ENCODE assay signal across 1 cellular context in the genomic region with DNA sequence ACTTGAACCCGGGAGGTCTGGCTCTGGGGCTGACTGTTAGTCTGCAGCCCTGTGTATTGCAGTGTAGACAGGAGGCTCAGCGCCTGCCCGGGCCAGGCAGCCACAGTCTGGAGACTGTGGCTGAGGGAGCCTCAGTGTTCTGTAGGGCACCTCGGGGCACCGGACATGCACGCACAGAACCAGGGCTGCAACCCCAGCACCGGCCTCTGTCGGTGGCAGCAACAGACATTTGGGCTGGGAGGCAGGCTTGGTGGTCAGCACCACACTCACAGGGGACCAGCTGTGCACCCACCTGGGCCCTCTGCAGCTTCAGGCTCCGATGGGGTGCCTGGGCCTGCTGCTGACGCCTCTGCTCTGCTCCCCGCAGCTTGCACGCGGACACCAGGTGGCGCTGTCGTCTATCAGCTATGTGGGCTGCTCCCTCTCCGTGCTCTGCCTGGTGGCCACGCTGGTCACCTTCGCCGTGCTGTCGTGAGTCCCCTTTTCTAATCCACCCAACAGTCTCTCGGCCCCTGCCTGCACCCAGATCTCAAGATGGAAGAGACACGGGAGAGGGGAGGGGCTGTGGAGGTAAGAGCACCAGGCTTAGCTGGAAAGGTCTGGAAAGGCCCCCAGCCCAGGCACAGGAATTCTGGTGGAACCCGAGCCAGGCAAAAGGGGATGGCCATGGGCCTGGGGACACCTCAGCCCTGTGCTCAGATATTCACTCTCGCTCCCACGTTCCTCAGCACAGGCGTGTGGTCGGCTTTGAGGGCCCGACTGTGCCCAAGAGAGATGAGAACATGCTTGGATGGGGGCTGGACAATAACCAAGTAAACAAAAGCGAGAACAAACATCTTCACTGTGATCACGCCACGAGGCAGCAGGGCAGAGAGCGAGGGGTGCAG.
TF ChIP-seq lines count a peak whose summit lies in the region.

No MANE protein-coding gene starts in this region.

TF ChIP-seq in HepG2, 621 proteins besides CTCF, POLR2A, EP300 and RAD21 (continued from another document and continues in another):
- TF ChIP-seq, protein P1, sequence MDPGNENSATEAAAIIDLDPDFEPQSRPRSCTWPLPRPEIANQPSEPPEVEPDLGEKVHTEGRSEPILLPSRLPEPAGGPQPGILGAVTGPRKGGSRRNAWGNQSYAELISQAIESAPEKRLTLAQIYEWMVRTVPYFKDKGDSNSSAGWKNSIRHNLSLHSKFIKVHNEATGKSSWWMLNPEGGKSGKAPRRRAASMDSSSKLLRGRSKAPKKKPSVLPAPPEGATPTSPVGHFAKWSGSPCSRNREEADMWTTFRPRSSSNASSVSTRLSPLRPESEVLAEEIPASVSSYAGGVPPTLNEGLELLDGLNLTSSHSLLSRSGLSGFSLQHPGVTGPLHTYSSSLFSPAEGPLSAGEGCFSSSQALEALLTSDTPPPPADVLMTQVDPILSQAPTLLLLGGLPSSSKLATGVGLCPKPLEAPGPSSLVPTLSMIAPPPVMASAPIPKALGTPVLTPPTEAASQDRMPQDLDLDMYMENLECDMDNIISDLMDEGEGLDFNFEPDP (CRISPR knock-in tag; conservative IDR thresholded peaks at IDR 0.05) = no peak
- TF ChIP-seq ZNF883 (CRISPR knock-in tag; IDR thresholded peaks at IDR 0.05; ENCODE audit: not compliant biosample characterization) (no peak), SAFB2 (CRISPR knock-in tag; IDR thresholded peaks at IDR 0.05; ENCODE audit: borderline replicate concordance, low read depth) (no peak), THAP7 (CRISPR knock-in tag; IDR thresholded peaks at IDR 0.05) (no peak), RFX1 (IDR thresholded peaks at IDR 0.05) (no peak), ETV5 (CRISPR knock-in tag; IDR thresholded peaks at IDR 0.05; ENCODE audit: borderline replicate concordance) (no peak), PAWR (CRISPR knock-in tag; IDR thresholded peaks at IDR 0.05; ENCODE audit: borderline replicate concordance) (no peak), ESRRA (CRISPR knock-in tag; IDR thresholded peaks at IDR 0.05; ENCODE audit: low read depth) (no peak), NFE2L2 (IDR thresholded peaks at IDR 0.05; ENCODE audit: low read length) (no peak), PAXIP1 (CRISPR knock-in tag; conservative IDR thresholded peaks at IDR 0.05) (no peak), U2AF2 (IDR thresholded peaks at IDR 0.05; ENCODE audit: low read depth, low read length) (no peak), ZNF512B (CRISPR knock-in tag; IDR thresholded peaks at IDR 0.05; ENCODE audit: borderline replicate concordance) (0 out of 2 replicates have a peak, but pooled peaks have one; percentile 18), SRF (IDR thresholded peaks at IDR 0.05; ENCODE audit: low read depth, low read length) (no peak), MXI1 (IDR thresholded peaks at IDR 0.05; ENCODE audit: borderline replicate concordance, low read depth, low read length) (0 out of 3 replicates have a peak, but pooled peaks have one; percentile 28), ZNF235 (CRISPR knock-in tag; IDR thresholded peaks at IDR 0.05; ENCODE audit: borderline replicate concordance) (no peak), TARDBP (CRISPR knock-in tag; IDR thresholded peaks at IDR 0.05) (0 out of 2 replicates have a peak, but pooled peaks have one; percentile 21), TSC22D2 (CRISPR knock-in tag; IDR thresholded peaks at IDR 0.05; ENCODE audit: borderline replicate concordance) (no peak), ZNF496 (CRISPR knock-in tag; IDR thresholded peaks at IDR 0.05; ENCODE audit: insufficient replicate concordance) (no peak), PRPF4 (IDR thresholded peaks at IDR 0.05; ENCODE audit: low read depth, low read length, poor library complexity, severe bottlenecking) (no peak), ZNF501 (CRISPR knock-in tag; IDR thresholded peaks at IDR 0.05) (peak; percentile 55; the same call in 1 of the 2 replicates), SPEN (CRISPR knock-in tag; IDR thresholded peaks at IDR 0.05; ENCODE audit: low read depth) (no peak), PHF5A (CRISPR knock-in tag; IDR thresholded peaks at IDR 0.05; ENCODE audit: low read depth, unreplicated experiment) (no peak), ZNF282 (IDR thresholded peaks at IDR 0.05; ENCODE audit: partially characterized antibody) (no peak), ZNF407 (CRISPR knock-in tag; IDR thresholded peaks at IDR 0.05; ENCODE audit: not compliant biosample characterization) (no peak), BORCS8-MEF2B (CRISPR knock-in tag; IDR thresholded peaks at IDR 0.05) (no peak; the same call in 1 of the 2 replicates), SIX4 (CRISPR knock-in tag; IDR thresholded peaks at IDR 0.05) (no peak), SMAD3 (CRISPR knock-in tag; IDR thresholded peaks at IDR 0.05) (no peak)
- TF ChIP-seq, protein P2, sequence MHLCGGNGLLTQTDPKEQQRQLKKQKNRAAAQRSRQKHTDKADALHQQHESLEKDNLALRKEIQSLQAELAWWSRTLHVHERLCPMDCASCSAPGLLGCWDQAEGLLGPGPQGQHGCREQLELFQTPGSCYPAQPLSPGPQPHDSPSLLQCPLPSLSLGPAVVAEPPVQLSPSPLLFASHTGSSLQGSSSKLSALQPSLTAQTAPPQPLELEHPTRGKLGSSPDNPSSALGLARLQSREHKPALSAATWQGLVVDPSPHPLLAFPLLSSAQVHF (CRISPR knock-in tag; IDR thresholded peaks at IDR 0.05) = no peak
- TF ChIP-seq, protein P3, sequence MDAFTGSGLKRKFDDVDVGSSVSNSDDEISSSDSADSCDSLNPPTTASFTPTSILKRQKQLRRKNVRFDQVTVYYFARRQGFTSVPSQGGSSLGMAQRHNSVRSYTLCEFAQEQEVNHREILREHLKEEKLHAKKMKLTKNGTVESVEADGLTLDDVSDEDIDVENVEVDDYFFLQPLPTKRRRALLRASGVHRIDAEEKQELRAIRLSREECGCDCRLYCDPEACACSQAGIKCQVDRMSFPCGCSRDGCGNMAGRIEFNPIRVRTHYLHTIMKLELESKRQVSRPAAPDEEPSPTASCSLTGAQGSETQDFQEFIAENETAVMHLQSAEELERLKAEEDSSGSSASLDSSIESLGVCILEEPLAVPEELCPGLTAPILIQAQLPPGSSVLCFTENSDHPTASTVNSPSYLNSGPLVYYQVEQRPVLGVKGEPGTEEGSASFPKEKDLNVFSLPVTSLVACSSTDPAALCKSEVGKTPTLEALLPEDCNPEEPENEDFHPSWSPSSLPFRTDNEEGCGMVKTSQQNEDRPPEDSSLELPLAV (CRISPR knock-in tag; conservative IDR thresholded peaks at IDR 0.05; ENCODE audit: low read depth) = no peak
- TF ChIP-seq, protein P4, sequence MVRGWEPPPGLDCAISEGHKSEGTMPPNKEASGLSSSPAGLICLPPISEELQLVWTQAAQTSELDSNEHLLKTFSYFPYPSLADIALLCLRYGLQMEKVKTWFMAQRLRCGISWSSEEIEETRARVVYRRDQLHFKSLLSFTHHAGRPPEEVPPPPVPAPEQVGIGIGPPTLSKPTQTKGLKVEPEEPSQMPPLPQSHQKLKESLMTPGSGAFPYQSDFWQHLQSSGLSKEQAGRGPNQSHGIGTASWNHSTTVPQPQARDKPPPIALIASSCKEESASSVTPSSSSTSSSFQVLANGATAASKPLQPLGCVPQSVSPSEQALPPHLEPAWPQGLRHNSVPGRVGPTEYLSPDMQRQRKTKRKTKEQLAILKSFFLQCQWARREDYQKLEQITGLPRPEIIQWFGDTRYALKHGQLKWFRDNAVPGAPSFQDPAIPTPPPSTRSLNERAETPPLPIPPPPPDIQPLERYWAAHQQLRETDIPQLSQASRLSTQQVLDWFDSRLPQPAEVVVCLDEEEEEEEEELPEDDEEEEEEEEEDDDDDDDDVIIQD (CRISPR knock-in tag; IDR thresholded peaks at IDR 0.05; ENCODE audit: low read depth) = no peak
